In genomic region chr2:127088706-127089105, GRCh38 we compare ENCODE assay signal across 16 cellular contexts. TPM values are rescaled to one million over a fixed set of nuclear protein-coding genes. Genes with fewer than 3 reads are reported as not detected.
DNase-seq lines count a peak whose midpoint lies in the region; ATAC-seq and TF ChIP-seq lines count a peak whose summit lies in the region.
"Had no signal": no experiment of that assay in that cellular context is flagged by ENCODE, and none has a peak within 500 bp of the region (broad histone marks: within the 10 kb centered on the region; RNA-seq: fewer than 3 reads in every experiment).

No MANE protein-coding gene starts in this region.

- TF ChIP-seq POLR2A in stomach (IDR thresholded peaks at IDR 0.05): no peak

- TF ChIP-seq EP300 in stomach (IDR thresholded peaks at IDR 0.05): no peak

- intact Hi-C loops in stomach (cut with DNase I; ENCODE audit: low total_unique reads): no loop called here

- H3K36me3 Mint-ChIP-seq in neural crest cell (ENCODE audit: low read depth): no peaks in the 10 kb centered on the region

- no peaks in the 10 kb centered on the region for H3K27me3 ChIP-seq in BLaER1 treated with 17β-estradiol and CSF1 and Interleukin-3, amounts not matched to agents 10 nM and 100 nM
- H3K27me3 ChIP-seq in stomach: no peaks in the 10 kb centered on the region

- H3K4me1 Mint-ChIP-seq in neural crest cell: peaks cover 47% of the 10 kb centered on the region

- H3K27ac ChIP-seq in BLaER1 treated with 17β-estradiol and CSF1 and Interleukin-3, amounts not matched to agents 10 nM and 100 nM: peak overlapping the region in 9 of 11 experiments; percentile 88 to 98 (median 96); a peak in 17 of 22 replicates
- peak overlapping the region; percentile 63 for H3K27ac ChIP-seq in cingulate gyrus (ENCODE audit: low read depth, low read length)
- H3K27ac ChIP-seq in stomach: peak overlapping the region in 3 of 5 donors; percentile 87 to 92 (median 90)
- H3K27ac ChIP-seq in caudate nucleus (ENCODE audit: low read depth, low read length): no peak overlapping the region

- no peaks in the 10 kb centered on the region for H3K9me3 Mint-ChIP-seq in neural crest cell

- H3K36me3 ChIP-seq in BLaER1 treated with 17β-estradiol and CSF1 and Interleukin-3, amounts not matched to agents 10 nM and 100 nM: peaks cover 0 to 5% (median 4%) of the 10 kb centered on the region in 11 experiments; a peak in 5 of 22 replicates
- H3K36me3 ChIP-seq in stomach: no peaks in the 10 kb centered on the region

- peak overlapping the region in 9 of 11 experiments; percentile 15 to 91 (median 87); a peak in 16 of 22 replicates for H3K9ac ChIP-seq in BLaER1 treated with 17β-estradiol and CSF1 and Interleukin-3, amounts not matched to agents 10 nM and 100 nM

- H3K4me3 ChIP-seq in BLaER1 treated with 17β-estradiol and CSF1 and Interleukin-3, amounts not matched to agents 10 nM and 100 nM: peak overlapping the region in 5 of 10 experiments; percentile 7 to 65 (median 59); a peak in 3 of 20 replicates
- no peak overlapping the region for H3K4me3 ChIP-seq in stomach
- H3K4me3 ChIP-seq: K562 had no signal

- peaks cover 86 to 100% (median 98%) of the 10 kb centered on the region in 10 experiments for H3K4me1 ChIP-seq in BLaER1 treated with 17β-estradiol and CSF1 and Interleukin-3, amounts not matched to agents 10 nM and 100 nM
- peaks cover 57 to 93% (median 74%) of the 10 kb centered on the region in 4 donors for H3K4me1 ChIP-seq in stomach

- peak overlapping the region; percentile 61 to 99 (median 98) for H3K4me2 ChIP-seq in BLaER1 treated with 17β-estradiol and CSF1 and Interleukin-3, amounts not matched to agents 10 nM and 100 nM

- no peak for DNase-seq in neural crest cell (ENCODE audit: low read depth, low spot score)
- DNase-seq in stomach: no peak
- no peak for DNase-seq in COLO668 (lab: John Stamatoyannopoulos, UW; ENCODE audit: unreplicated experiment)
- DNase-seq in caudate nucleus (lab: John Stamatoyannopoulos, UW): no peak
- no peak for DNase-seq in hepatic stellate cell (ENCODE audit: low spot score)
- DNase-seq: Calu3, DND-41, GDM1, HCEC 1CT, NCI-H1436, NCI-H2029 treated with DMSO at 0.1 percent for 48 hours, NCI-H524 had no signal

- H4K20me1 ChIP-seq in BLaER1 treated with 17β-estradiol and CSF1 and Interleukin-3, amounts not matched to agents 10 nM and 100 nM: peaks cover 0 to 77% (median 26%) of the 10 kb centered on the region in 11 experiments; a peak in 12 of 22 replicates

- H3K4me3 Mint-ChIP-seq in neural crest cell: no peak overlapping the region

- peak overlapping the region; percentile 17 for H3K27ac Mint-ChIP-seq in neural crest cell (ENCODE audit: unreplicated experiment)

- H3K9me3 ChIP-seq in BLaER1 treated with 17β-estradiol and CSF1 and Interleukin-3, amounts not matched to agents 10 nM and 100 nM (replicated peaks in 1 of 11): no peaks in the 10 kb centered on the region
- no peaks in the 10 kb centered on the region for H3K9me3 ChIP-seq in stomach

- WGBS in stomach, 5 donors: 90 to 95% (median 91%) methylated on average over 6 of the region's 6 CpGs

- ATAC-seq in HG02759 (IDR thresholded peaks at IDR 0.05; ENCODE audit: unreplicated experiment): no peak
- ATAC-seq: K562 had no signal

- no peak for TF ChIP-seq CTCF in neural crest cell (conservative IDR thresholded peaks at IDR 0.05)
- TF ChIP-seq CTCF in stomach (IDR thresholded peaks at IDR 0.05): no peak

- no peaks in the 10 kb centered on the region for H3K27me3 Mint-ChIP-seq in neural crest cell (ENCODE audit: low read depth)

RNA-seq across cellular contexts. Expression of gene BIN1, which starts 18.2 kb away (rescaled TPM):
- total RNA-seq in neural crest cell (67.7 and 69.9 TPM in 2 replicates), stomach (100 to 1,000 TPM in 1 of 5 donors, 10 to 100 TPM in 4; 39.1 to 175 (median 45.1) TPM)
- 10 to 100 TPM; 47.8 to 49.6 (median 47.8) TPM for polyA plus RNA-seq in stomach
